10 cellular contexts compared by ENCODE assay signal in the genomic region with DNA sequence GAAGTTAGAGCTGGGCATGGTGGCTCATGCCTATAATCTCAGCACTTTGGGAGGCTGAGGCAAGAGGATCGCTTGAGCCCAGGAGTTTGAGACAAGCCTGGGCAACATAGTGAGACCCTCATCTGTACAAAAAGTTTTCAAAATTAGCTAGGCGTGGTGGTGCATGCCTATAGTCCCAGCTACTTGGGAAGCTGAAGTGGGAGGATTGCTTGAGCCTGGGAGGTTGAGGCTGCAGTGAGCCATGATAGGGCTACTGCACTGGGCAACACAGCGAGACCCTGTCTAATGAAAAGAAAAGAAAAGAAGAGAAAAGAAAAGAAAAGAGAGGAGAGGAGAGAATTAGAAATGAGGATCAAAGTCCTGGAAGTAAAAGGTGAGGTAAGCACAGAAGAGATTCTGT. TPM values are rescaled to one million over a fixed set of nuclear protein-coding genes. Genes with fewer than 3 reads are reported as not detected.
DNase-seq lines count a peak whose midpoint lies in the region; ATAC-seq, FAIRE-seq and TF ChIP-seq lines count a peak whose summit lies in the region.
"Not testable (repeated sequence)": the region's sequence is repeated elsewhere in the genome, so short reads cannot be mapped to it uniquely, and the experiment has no call there.
"Had no signal": no experiment of that assay in that cellular context is flagged by ENCODE, and none has a peak within 500 bp of the region (broad histone marks: within the 10 kb centered on the region; RNA-seq: fewer than 3 reads in every experiment).

No MANE protein-coding gene starts in this region.

- not testable (repeated sequence) for H2BK5ac ChIP-seq in H1 (ENCODE audit: low read depth, low read length)

- H2BK120ac ChIP-seq in H1 (replicated peaks; ENCODE audit: low read depth, low read length) = not testable (repeated sequence)

- not testable (repeated sequence) for H3K18ac ChIP-seq in H1 (ENCODE audit: extremely low read depth, low read length)

- not testable (repeated sequence) for ATAC-seq in right lobe of liver

- H4K8ac ChIP-seq in H1 (ENCODE audit: extremely low read depth, insufficient read depth, low read length) = not testable (repeated sequence)

- not testable (repeated sequence) for H4K5ac ChIP-seq in H1 (ENCODE audit: insufficient read length, low read depth, low read length)

- H3K27ac ChIP-seq in PC-9 = peak overlapping the region; percentile 52; the same call in 1 of the 2 replicates
- H3K27ac ChIP-seq in H1 (ENCODE audit: low read depth, low read length) = not testable (repeated sequence)
- peak overlapping the region; percentile 15 to 96 (median 95) for H3K27ac ChIP-seq in right lobe of liver

- peak overlapping the region; percentile 54 for H3K4me2 ChIP-seq in PC-9
- not testable (repeated sequence) for H3K4me2 ChIP-seq in H1 (ENCODE audit: insufficient read depth in 1 of 2, low read depth in 2 of 2, low read length in 2 of 2)

- H3K27me3 Mint-ChIP-seq in activated naive CD8-positive, alpha-beta T cell treated with anti-CD3 and anti-CD28 coated beads for 36 hours = not testable (repeated sequence)
- H3K27me3 Mint-ChIP-seq in glutamatergic neuron (ENCODE audit: unreplicated experiment) = peaks cover 28% of the 10 kb centered on the region

- not testable (repeated sequence) for H3K14ac ChIP-seq in H1 (ENCODE audit: insufficient read length)

- H3K79me2 ChIP-seq in PC-9 (ENCODE audit: low read depth); H1 (ENCODE audit: control insufficient read depth in 1 of 2, insufficient read depth in 2 of 2, low read length in 2 of 2): not testable (repeated sequence)

- TF ChIP-seq EP300 in H1 (IDR thresholded peaks at IDR 0.05; ENCODE audit: borderline replicate concordance in 1 of 2, low read depth in 2 of 2, low read length in 2 of 2) = not testable (repeated sequence)

- not testable (repeated sequence) for H3K4ac ChIP-seq in H1 (replicated peaks; ENCODE audit: insufficient read length, low read depth, low read length)

- H4K20me1 ChIP-seq in PC-9 (ENCODE audit: insufficient read depth); H1 (replicated peaks in 1 of 2; ENCODE audit: control insufficient read depth in 1 of 2, insufficient read depth in 2 of 2, low read length in 2 of 2): not testable (repeated sequence)

- 86% methylated on average over 3 of the region's 3 CpGs; no CpG with 5 or more reads in 1 of the 2 experiments for WGBS in H1 (ENCODE audit: extremely low coverage in 1 of 2, insufficient coverage in 1 of 2, insufficient read length in 1 of 2, insufficient replicate concordance in 2 of 2, low coverage in 1 of 2, low lambda C conversion rate in 2 of 2, missing lambda C conversion rate in 1 of 2), 2 experiments
- 90% methylated on average over 3 of the region's 3 CpGs for WGBS in right lobe of liver (ENCODE audit: insufficient coverage, low coverage, low lambda C conversion rate, missing lambda C conversion rate)

- H2AK5ac ChIP-seq in H1 (ENCODE audit: low read depth, low read length) = not testable (repeated sequence)

- not testable (repeated sequence) for H3K9me3 Mint-ChIP-seq in activated naive CD8-positive, alpha-beta T cell treated with anti-CD3 and anti-CD28 coated beads for 36 hours
- H3K9me3 Mint-ChIP-seq in glutamatergic neuron (ENCODE audit: unreplicated experiment) = peaks cover 44% of the 10 kb centered on the region

- H2BK12ac ChIP-seq in H1 (ENCODE audit: low read depth, low read length) = not testable (repeated sequence)

- not testable (repeated sequence) for TF ChIP-seq CTCF in BE2C (IDR thresholded peaks at IDR 0.05; ENCODE audit: low read depth, low read length); PC-9 (conservative IDR thresholded peaks at IDR 0.05); H1 (IDR thresholded peaks at IDR 0.05; ENCODE audit: control extremely low read depth in 1 of 3, insufficient read depth in 1 of 3, low read depth in 1 of 3, low read length in 3 of 3); glutamatergic neuron (IDR thresholded peaks at IDR 0.05; ENCODE audit: partially characterized antibody, unreplicated experiment); right lobe of liver (IDR thresholded peaks at IDR 0.05)

- peaks cover 48% of the 10 kb centered on the region for H3K36me3 ChIP-seq in BE2C
- H3K36me3 ChIP-seq in PC-9 (ENCODE audit: low read depth); H1 (ENCODE audit: control insufficient read depth in 2 of 4, insufficient read depth in 4 of 4, low read length in 3 of 4); right lobe of liver: not testable (repeated sequence)

- not testable (repeated sequence) for BruUV-seq in PC-9 (replicated peaks; lab: Mats Ljungman, UMichigan)

- not testable (repeated sequence) for H3K27me3 ChIP-seq in BE2C; PC-9 (ENCODE audit: insufficient read depth, low read depth); H1 (replicated peaks in 1 of 4; ENCODE audit: control insufficient read depth in 3 of 4, extremely low read depth in 1 of 4, insufficient read depth in 3 of 4, low read length in 3 of 4); right lobe of liver

- H2BK20ac ChIP-seq in H1 (ENCODE audit: low read length) = not testable (repeated sequence)

- H3K23ac ChIP-seq in H1 (ENCODE audit: insufficient read length) = not testable (repeated sequence)

- not testable (repeated sequence) for H3K56ac ChIP-seq in H1 (replicated peaks; ENCODE audit: insufficient read length, low read depth, low read length)

- peak overlapping the region; percentile 78 for H3K4me3 ChIP-seq in BE2C (ENCODE audit: low read depth, low read length)
- not testable (repeated sequence) for H3K4me3 ChIP-seq in PC-9; H1 (ENCODE audit: extremely low read depth in 1 of 4, insufficient read depth in 2 of 4, low read depth in 3 of 4, low read length in 4 of 4); right lobe of liver

- not testable (repeated sequence) for TF ChIP-seq POLR2A in H1 (IDR thresholded peaks at IDR 0.05; ENCODE audit: control extremely low read depth in 1 of 2, low read depth in 2 of 2, low read length in 2 of 2); right lobe of liver (IDR thresholded peaks at IDR 0.05)

- intact Hi-C loops in PC-9 (cut with micrococcal nuclease; ENCODE audit: unreplicated experiment); right lobe of liver (cut with DNase I): not testable (repeated sequence)

- H3K23me2 ChIP-seq in H1 (ENCODE audit: low read depth, low read length) = not testable (repeated sequence)

- not testable (repeated sequence) for H4K91ac ChIP-seq in H1 (replicated peaks; ENCODE audit: insufficient read length, low read length)

- DNase-seq in BE2C; PC-9; activated naive CD8-positive, alpha-beta T cell treated with anti-CD3 and anti-CD28 coated beads for 36 hours; H1 (ENCODE audit: low read depth in 1 of 2, low spot score in 2 of 2); glutamatergic neuron; right lobe of liver: not testable (repeated sequence)

- not testable (repeated sequence) for TF ChIP-seq RAD21 in H1 (IDR thresholded peaks at IDR 0.05 in 1 of 2, conservative IDR thresholded peaks at IDR 0.05 in 1 of 2; ENCODE audit: low read depth in 2 of 2, low read length in 2 of 2)

- not testable (repeated sequence) for H3K36me3 Mint-ChIP-seq in activated naive CD8-positive, alpha-beta T cell treated with anti-CD3 and anti-CD28 coated beads for 36 hours; glutamatergic neuron (ENCODE audit: unreplicated experiment)

- H2BK15ac ChIP-seq in H1 (ENCODE audit: low read length) = not testable (repeated sequence)

- CTCF ChIA-PET in PC-9 (lab: Charles Lee); H1 (lab: Charles Lee; ENCODE audit: partially characterized antibody): not testable (repeated sequence)

- not testable (repeated sequence) for H3K9me2 ChIP-seq in PC-9 (ENCODE audit: insufficient read depth)

- H3F3A ChIP-seq in PC-9 (ENCODE audit: insufficient read depth, low read depth) = not testable (repeated sequence)

- H3K9me3 ChIP-seq in BE2C; PC-9 (ENCODE audit: insufficient read depth, low read depth); H1 (ENCODE audit: insufficient read depth in 2 of 2, low read depth in 1 of 2, low read length in 1 of 2); right lobe of liver: not testable (repeated sequence)

- H3K4me3 Mint-ChIP-seq in activated naive CD8-positive, alpha-beta T cell treated with anti-CD3 and anti-CD28 coated beads for 36 hours = not testable (repeated sequence)
- peak overlapping the region; percentile 97 for H3K4me3 Mint-ChIP-seq in glutamatergic neuron (ENCODE audit: unreplicated experiment)

- not testable (repeated sequence) for H3K9ac ChIP-seq in H1 (replicated peaks in 1 of 4; ENCODE audit: extremely low read depth in 1 of 4, low read depth in 3 of 4, low read length in 3 of 4)

- H3K4me1 ChIP-seq in BE2C = peaks cover 18% of the 10 kb centered on the region
- peaks cover 14% of the 10 kb centered on the region; the same call in 1 of the 2 replicates for H3K4me1 ChIP-seq in PC-9 (replicated peaks; ENCODE audit: insufficient read depth)
- H3K4me1 ChIP-seq in H1 (replicated peaks in 1 of 4; ENCODE audit: control insufficient read depth in 3 of 4, insufficient read depth in 4 of 4, low read length in 3 of 4) = peaks cover 1 to 12% (median 10%) of the 10 kb centered on the region in 4 experiments; a peak in 5 of 7 replicates
- peaks cover 0 to 26% (median 6%) of the 10 kb centered on the region in 4 donors for H3K4me1 ChIP-seq in right lobe of liver

- not testable (repeated sequence) for H3K4me1 Mint-ChIP-seq in activated naive CD8-positive, alpha-beta T cell treated with anti-CD3 and anti-CD28 coated beads for 36 hours
- H3K4me1 Mint-ChIP-seq in glutamatergic neuron (ENCODE audit: low read depth, unreplicated experiment) = peaks cover 73% of the 10 kb centered on the region

- FAIRE-seq in H1 (lab: Jason Lieb, UNC) = not testable (repeated sequence)

- H2AFZ ChIP-seq in PC-9 = 0 out of 2 replicates have a peak overlapping the region, but pooled peaks have one; percentile 31
- not testable (repeated sequence) for H2AFZ ChIP-seq in H1 (ENCODE audit: low read length)

- POLR2A ChIA-PET in PC-9 (lab: Charles Lee; ENCODE audit: unreplicated experiment); H1 (lab: Charles Lee; ENCODE audit: partially characterized antibody): not testable (repeated sequence)

- H3K27ac Mint-ChIP-seq in activated naive CD8-positive, alpha-beta T cell treated with anti-CD3 and anti-CD28 coated beads for 36 hours = peak overlapping the region; percentile 5
- H3K27ac Mint-ChIP-seq in glutamatergic neuron (ENCODE audit: unreplicated experiment) = peak overlapping the region; percentile 80

- not testable (repeated sequence) for H3K79me1 ChIP-seq in H1 (ENCODE audit: low read depth, low read length)

RNA-seq across cellular contexts. Expression of gene ANK2, which starts 19.3 kb away (rescaled TPM):
- 32.4 TPM for polyA plus RNA-seq in BE2C (2012; ENCODE audit: insufficient read depth, insufficient read length, low read depth)
- total RNA-seq in PC-9 (2021) = 0.61 and 1.6 TPM in 2 replicates
- total RNA-seq in activated naive CD8-positive, alpha-beta T cell treated with anti-CD3 and anti-CD28 coated beads for 36 hours = 1 to 10 TPM; 1.9 to 2.0 TPM
- total RNA-seq in H1 (2021; fragmentation: NEBNext Ultra II Directional; extraction: Animal tissue kit (Norgen Biotek cat#: 25700)) = 33.1 and 35.1 TPM in 2 replicates
- 14.2 and 15.4 TPM in 2 replicates for polyA plus RNA-seq in H1 (2011; rRNA removed)
- 11.8 TPM for polyA plus RNA-seq in H1 (2011; cell fraction: cytosol; rRNA removed)
- polyA plus RNA-seq in H1 (2011; cell fraction: nucleus; rRNA removed) = 65.8 TPM
- polyA plus RNA-seq in H1 (2012, experiment 1 of 2) = 22.3 to 29.3 TPM (median 25.9 TPM) in 4 replicates
- 1.5 TPM for polyA plus RNA-seq in H1 (2012, experiment 2 of 2)
- 12.4 TPM for polyA plus RNA-seq in H1 (2013, experiment 1 of 2)
- 10.4 TPM for polyA plus RNA-seq in H1 (2013, experiment 2 of 2)
- 131 and 166 TPM in 2 replicates for polyA minus RNA-seq in H1 (2011; rRNA and poly(A)+ RNA removed)
- 35.8 TPM for polyA minus RNA-seq in H1 (2011; cell fraction: cytosol; rRNA and poly(A)+ RNA removed)
- polyA minus RNA-seq in H1 (2011; cell fraction: nucleus; rRNA and poly(A)+ RNA removed) = 285 TPM
- 1,513 TPM for total RNA-seq in glutamatergic neuron (ENCODE audit: unreplicated experiment)
- 1 to 10 TPM in 5 of 6 experiments, under 1 TPM in 1; 0.61 to 1.7 (median 1.1) TPM for total RNA-seq in right lobe of liver
- total RNA-seq: CD4-positive, alpha-beta memory T cell; CD4-positive, CD25-positive, alpha-beta regulatory T cell had no signal
- polyA plus RNA-seq: CD14-positive monocyte; CD4-positive, alpha-beta memory T cell; CD4-positive, CD25-positive, alpha-beta regulatory T cell; CD8-positive, alpha-beta memory T cell had no signal

Comparison
In these comparisons a context has a peak if more than half of its experiments do, and no peak if none do; other contexts are left out.
1. RNA of gene ANK2, which starts 19.3 kb away (total RNA-seq): 1,513 TPM in glutamatergic neuron (single experiment); 33.1 to 35.1 TPM in H1, 1.9 to 2.0 TPM in activated naive CD8-positive, alpha-beta T cell treated with anti-CD3 and anti-CD28 coated beads for 36 hours, 0.61 to 1.7 TPM in right lobe of liver and 0.61 to 1.6 TPM in PC-9; every median in the first group is over 10 times any median in the second.